Comparison of ENCODE assay signal across 1 cellular context in genomic region chr1:174942547-174943255, GRCh38.
TF ChIP-seq lines count a peak whose summit lies in the region.

No MANE protein-coding gene starts in this region.

TF ChIP-seq in HepG2, 621 proteins besides CTCF, POLR2A, EP300 and RAD21 (continued from another document and continues in another):
- TF ChIP-seq USF2 (IDR thresholded peaks at IDR 0.05; ENCODE audit: low read depth, low read length): no peak
- TF ChIP-seq USF2 (CRISPR knock-in tag; IDR thresholded peaks at IDR 0.05; ENCODE audit: borderline replicate concordance): no peak
- no peak for TF ChIP-seq ZNF383 (CRISPR knock-in tag; IDR thresholded peaks at IDR 0.05; ENCODE audit: borderline replicate concordance)
- peak; percentile 69; the same call in 1 of the 2 replicates for TF ChIP-seq AHDC1 (CRISPR knock-in tag; IDR thresholded peaks at IDR 0.05; ENCODE audit: borderline replicate concordance)
- no peak for TF ChIP-seq HCFC1 (IDR thresholded peaks at IDR 0.05; ENCODE audit: low read depth, low read length)
- 0 out of 2 replicates have a peak, but pooled peaks have one; percentile 34 for TF ChIP-seq ZSCAN25 (CRISPR knock-in tag; IDR thresholded peaks at IDR 0.05)
- TF ChIP-seq HNRNPLL (IDR thresholded peaks at IDR 0.05; ENCODE audit: low read depth, low read length, poor library complexity, severe bottlenecking): no peak
- peak; percentile 84 for TF ChIP-seq TEAD3 (CRISPR knock-in tag; optimal IDR thresholded peaks at IDR 0.05; ENCODE audit: borderline replicate concordance)
- no peak for TF ChIP-seq ZFP36L2 (CRISPR knock-in tag; IDR thresholded peaks at IDR 0.05)
- 0 out of 2 replicates have a peak, but pooled peaks have one; percentile 40 for TF ChIP-seq ZNF770 (CRISPR knock-in tag; IDR thresholded peaks at IDR 0.05)
- no peak for TF ChIP-seq RAD51 (IDR thresholded peaks at IDR 0.05; ENCODE audit: borderline replicate concordance)
- 0 out of 2 replicates have a peak, but pooled peaks have one; percentile 14 for TF ChIP-seq ZNF121 (CRISPR knock-in tag; IDR thresholded peaks at IDR 0.05)
- TF ChIP-seq HHEX (CRISPR knock-in tag; IDR thresholded peaks at IDR 0.05): no peak
- peak; percentile 93 for TF ChIP-seq HDAC2 (CRISPR knock-in tag; IDR thresholded peaks at IDR 0.05)
- no peak for TF ChIP-seq KDM5A (IDR thresholded peaks at IDR 0.05; ENCODE audit: borderline replicate concordance, low read length)
- no peak for TF ChIP-seq ZNF839 (CRISPR knock-in tag; IDR thresholded peaks at IDR 0.05; ENCODE audit: borderline replicate concordance)
- TF ChIP-seq ZNF607 (CRISPR knock-in tag; IDR thresholded peaks at IDR 0.05; ENCODE audit: borderline replicate concordance): 0 out of 2 replicates have a peak, but pooled peaks have one; percentile 33
- no peak for TF ChIP-seq MEIS1 (CRISPR knock-in tag; IDR thresholded peaks at IDR 0.05; ENCODE audit: borderline replicate concordance)
- no peak; the same call in 1 of the 2 replicates for TF ChIP-seq CBFB (CRISPR knock-in tag; IDR thresholded peaks at IDR 0.05)
- no peak for TF ChIP-seq NFYC (CRISPR knock-in tag; IDR thresholded peaks at IDR 0.05)
- TF ChIP-seq ZBTB10 (CRISPR knock-in tag; IDR thresholded peaks at IDR 0.05; ENCODE audit: borderline replicate concordance): no peak
- no peak for TF ChIP-seq ZNF430 (CRISPR knock-in tag; IDR thresholded peaks at IDR 0.05)
- TF ChIP-seq ZBTB4 (CRISPR knock-in tag; IDR thresholded peaks at IDR 0.05; ENCODE audit: borderline replicate concordance): no peak
- no peak for TF ChIP-seq MAFF (IDR thresholded peaks at IDR 0.05; ENCODE audit: low read depth, low read length)
- no peak for TF ChIP-seq DDIT3 (CRISPR knock-in tag; IDR thresholded peaks at IDR 0.05)
- peak; percentile 64 for TF ChIP-seq DBP (CRISPR knock-in tag; IDR thresholded peaks at IDR 0.05; ENCODE audit: not compliant biosample characterization)
- no peak for TF ChIP-seq ZMAT3 (CRISPR knock-in tag; conservative IDR thresholded peaks at IDR 0.05)
- TF ChIP-seq GATAD1 (CRISPR knock-in tag; IDR thresholded peaks at IDR 0.05): 0 out of 2 replicates have a peak, but pooled peaks have one; percentile 36
- peak; percentile 96 for TF ChIP-seq NCOR1 (IDR thresholded peaks at IDR 0.05; ENCODE audit: borderline replicate concordance, low read length)
- no peak for TF ChIP-seq ZUFSP (CRISPR knock-in tag; IDR thresholded peaks at IDR 0.05; ENCODE audit: borderline replicate concordance)
- TF ChIP-seq SATB2 (CRISPR knock-in tag; IDR thresholded peaks at IDR 0.05): no peak
- TF ChIP-seq ZNF629 (CRISPR knock-in tag; conservative IDR thresholded peaks at IDR 0.05): peak; percentile 33; the same call in 1 of the 2 replicates
- TF ChIP-seq ZNF652 (CRISPR knock-in tag; IDR thresholded peaks at IDR 0.05; ENCODE audit: borderline replicate concordance, low read depth): peak; percentile 88
- TF ChIP-seq ZSCAN20 (CRISPR knock-in tag; IDR thresholded peaks at IDR 0.05; ENCODE audit: borderline replicate concordance): no peak
- peak; percentile 87 for TF ChIP-seq THRA (CRISPR knock-in tag; IDR thresholded peaks at IDR 0.05; ENCODE audit: borderline replicate concordance)
- no peak for TF ChIP-seq CHD4 (IDR thresholded peaks at IDR 0.05; ENCODE audit: borderline replicate concordance, low read length)
- TF ChIP-seq BATF2 (CRISPR knock-in tag; IDR thresholded peaks at IDR 0.05): no peak
- TF ChIP-seq CHD2 (IDR thresholded peaks at IDR 0.05; ENCODE audit: low read depth, low read length): no peak
- TF ChIP-seq ZNF333 (CRISPR knock-in tag; IDR thresholded peaks at IDR 0.05; ENCODE audit: borderline replicate concordance): no peak
- TF ChIP-seq HDAC6 (IDR thresholded peaks at IDR 0.05; ENCODE audit: low read depth, low read length): no peak
